ENCODE assay signal across 9 cellular contexts in the genomic region with DNA sequence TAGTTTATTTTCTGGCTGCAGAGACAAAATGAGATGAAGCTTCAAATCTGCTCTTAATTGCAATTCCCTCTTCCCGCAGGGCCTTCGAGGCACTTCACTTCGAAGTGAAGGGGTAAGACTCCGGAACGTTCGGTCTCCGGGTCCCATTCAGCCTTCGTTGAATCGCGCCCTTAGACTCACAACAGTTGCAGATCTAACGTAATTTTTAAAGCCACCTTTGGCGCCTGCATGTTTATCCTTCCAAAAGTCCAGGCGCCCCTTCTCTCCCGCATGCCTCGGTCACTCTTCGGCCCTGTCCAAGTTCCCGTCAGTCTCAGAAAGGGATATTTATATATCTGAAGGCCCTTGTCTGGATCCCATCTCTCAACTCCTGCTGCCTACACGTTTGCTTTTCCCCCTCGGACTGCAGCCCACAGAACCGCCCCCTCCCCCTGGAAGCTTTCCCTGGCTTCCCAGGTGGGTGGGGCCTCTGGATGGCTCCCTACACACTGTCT. TPM values are rescaled to one million over a fixed set of nuclear protein-coding genes. Genes with fewer than 3 reads are reported as not detected.
DNase-seq lines count a peak whose midpoint lies in the region; ATAC-seq, FAIRE-seq and TF ChIP-seq lines count a peak whose summit lies in the region.
"Had no signal": no experiment of that assay in that cellular context is flagged by ENCODE, and none has a peak within 500 bp of the region (broad histone marks: within the 10 kb centered on the region; RNA-seq: fewer than 3 reads in every experiment).

No MANE protein-coding gene starts in this region.

- no peak for TF ChIP-seq RAD21 in SK-N-SH (IDR thresholded peaks at IDR 0.05; ENCODE audit: low read length)

- peak overlapping the region; percentile 36 to 39; a peak in 2 of 4 replicates for H3K27ac ChIP-seq in SK-N-SH (ENCODE audit: low read depth in 2 of 2, low read length in 1 of 2)
- H3K27ac ChIP-seq in brain microvascular endothelial cell, result no peak overlapping the region
- peak overlapping the region; percentile 29 to 71 for H3K27ac ChIP-seq in kidney (ENCODE audit: low read depth in 2 of 2, low read length in 2 of 2)
- H3K27ac ChIP-seq in testis, result peak overlapping the region; percentile 81 to 94
- H3K27ac ChIP-seq in foreskin keratinocyte, result no peak overlapping the region

- intact Hi-C loops in kidney (cut with DNase I), result no loop called here
- intact Hi-C loops in testis (cut with DNase I; ENCODE audit: low total_unique reads), result no loop called here

- H3K9me3 ChIP-seq in SK-N-SH (no peaks in the 10 kb centered on the region), kidney (ENCODE audit: control insufficient read depth in 1 of 2, low read length in 2 of 2) (no peaks in the 10 kb centered on the region), testis (no peaks in the 10 kb centered on the region)

- WGBS in SK-N-SH (ENCODE audit: low lambda C conversion rate), result 56% methylated on average over 20 of the region's 20 CpGs
- 4 to 10% methylated on average over 20 of the region's 20 CpGs for WGBS in testis, 2 donors

- H3K4me3 ChIP-seq in SK-N-SH (ENCODE audit: low read depth in 2 of 2, low read length in 1 of 2) (peak overlapping the region; percentile 67 to 70), brain microvascular endothelial cell (ENCODE audit: low read depth, low read length) (peak overlapping the region; percentile 70), kidney (ENCODE audit: low read length in 2 of 2) (peak overlapping the region; percentile 68), testis (peak overlapping the region; percentile 84 to 87)

- FAIRE-seq in kidney (lab: Jason Lieb, UNC), result no peak

- H2AFZ ChIP-seq in SK-N-SH (ENCODE audit: low read depth), result peak overlapping the region; percentile 75; the same call in 1 of the 2 replicates

- POLR2A ChIA-PET in SK-N-SH (lab: Yijun Ruan, JAX), result no interaction called here

- no peaks in the 10 kb centered on the region for H3K27me3 ChIP-seq in SK-N-SH (ENCODE audit: insufficient read depth)
- no peaks in the 10 kb centered on the region for H3K27me3 ChIP-seq in brain microvascular endothelial cell (replicated peaks)
- H3K27me3 ChIP-seq in testis, result no peaks in the 10 kb centered on the region
- no peaks in the 10 kb centered on the region for H3K27me3 ChIP-seq in foreskin keratinocyte

- H3K4me1 ChIP-seq in SK-N-SH (ENCODE audit: control insufficient read depth in 1 of 2, insufficient read depth in 2 of 2, low read depth in 1 of 2, low read length in 1 of 2) (peaks cover 0 to 13% of the 10 kb centered on the region in 2 experiments; a peak in 2 of 4 replicates), kidney (ENCODE audit: control insufficient read depth in 1 of 2, insufficient read depth in 1 of 2, low read depth in 1 of 2, low read length in 2 of 2) (peaks cover 4 to 6% of the 10 kb centered on the region in 2 donors), testis (peaks cover 7% of the 10 kb centered on the region), foreskin keratinocyte (peaks cover 28% of the 10 kb centered on the region)

- DNase-seq in SK-N-SH (peak; percentile 26), brain microvascular endothelial cell (no peak), kidney (no peak), testis (peak; percentile 50), foreskin keratinocyte (no peak), putamen (ENCODE audit: low spot score) (no peak)
- DNase-seq: NCI-H1105 had no signal

- no peaks in the 10 kb centered on the region for H4K20me1 ChIP-seq in SK-N-SH (ENCODE audit: insufficient read depth)

- CTCF ChIA-PET in SK-N-SH (lab: Yijun Ruan, JAX), result interaction anchor here (0.9 to 7.8 kb wide), 6 partner anchors 11 to 1191 kb away, joined by 3 to 49 read pairs (median 12); no protein-coding TSS in a partner anchor

- peaks cover 6% of the 10 kb centered on the region; the same call in 1 of the 2 replicates for H3K79me2 ChIP-seq in SK-N-SH (ENCODE audit: insufficient read depth)

- peaks cover 5% of the 10 kb centered on the region for H3F3A ChIP-seq in SK-N-SH (replicated peaks; ENCODE audit: insufficient read depth)

- peak overlapping the region; percentile 81 for H3K4me2 ChIP-seq in SK-N-SH

- H3K36me3 ChIP-seq in SK-N-SH (replicated peaks in 1 of 2; ENCODE audit: control insufficient read depth in 1 of 2, insufficient read depth in 2 of 2, low read length in 1 of 2) (no peaks in the 10 kb centered on the region), brain microvascular endothelial cell (replicated peaks) (no peaks in the 10 kb centered on the region), kidney (ENCODE audit: control insufficient read depth in 1 of 2, insufficient read depth in 2 of 2, low read length in 2 of 2) (no peaks in the 10 kb centered on the region), testis (ENCODE audit: low read depth, missing control alignments) (no peaks in the 10 kb centered on the region)

- in situ Hi-C loops in brain microvascular endothelial cell (cut with HindIII; ENCODE audit: low pct_ligation_motif_present, low sequenced_read_pairs), result no loop called here

- no peak for TF ChIP-seq CTCF in SK-N-SH (IDR thresholded peaks at IDR 0.05)
- TF ChIP-seq CTCF in brain microvascular endothelial cell (IDR thresholded peaks at IDR 0.05; ENCODE audit: low read depth, low read length, missing control alignments), result no peak
- TF ChIP-seq CTCF in kidney (IDR thresholded peaks at IDR 0.05; ENCODE audit: borderline replicate concordance, extremely low read depth, insufficient read depth), result no peak
- TF ChIP-seq CTCF in testis (IDR thresholded peaks at IDR 0.05), result no peak
- no peak for TF ChIP-seq CTCF in foreskin keratinocyte (conservative IDR thresholded peaks at IDR 0.05)

- no peaks in the 10 kb centered on the region for H3K9me2 ChIP-seq in SK-N-SH

- TF ChIP-seq POLR2A in testis (IDR thresholded peaks at IDR 0.05), result no peak

- no peak for TF ChIP-seq EP300 in SK-N-SH (IDR thresholded peaks at IDR 0.05; ENCODE audit: borderline replicate concordance in 1 of 2, low read depth in 1 of 2, low read length in 1 of 2)

- ATAC-seq in SK-N-SH treated with all-trans-retinoic acid at 6 μM for 48 hours (no peak), GM21367 (IDR thresholded peaks at IDR 0.05; ENCODE audit: unreplicated experiment) (no peak), foreskin keratinocyte (no peak)

- H3K9ac ChIP-seq in SK-N-SH (peak overlapping the region; percentile 44; the same call in 1 of the 2 replicates), kidney (ENCODE audit: low read length in 2 of 2) (peak overlapping the region; percentile 38 to 49)

TF ChIP-seq in SK-N-SH, 30 proteins besides CTCF, POLR2A, EP300 and RAD21:
- no peak for TF ChIP-seq FOXJ3 (CRISPR knock-in tag; IDR thresholded peaks at IDR 0.05)
- no peak for TF ChIP-seq YY1 (IDR thresholded peaks at IDR 0.05; ENCODE audit: low read depth)
- TF ChIP-seq, protein P1, sequence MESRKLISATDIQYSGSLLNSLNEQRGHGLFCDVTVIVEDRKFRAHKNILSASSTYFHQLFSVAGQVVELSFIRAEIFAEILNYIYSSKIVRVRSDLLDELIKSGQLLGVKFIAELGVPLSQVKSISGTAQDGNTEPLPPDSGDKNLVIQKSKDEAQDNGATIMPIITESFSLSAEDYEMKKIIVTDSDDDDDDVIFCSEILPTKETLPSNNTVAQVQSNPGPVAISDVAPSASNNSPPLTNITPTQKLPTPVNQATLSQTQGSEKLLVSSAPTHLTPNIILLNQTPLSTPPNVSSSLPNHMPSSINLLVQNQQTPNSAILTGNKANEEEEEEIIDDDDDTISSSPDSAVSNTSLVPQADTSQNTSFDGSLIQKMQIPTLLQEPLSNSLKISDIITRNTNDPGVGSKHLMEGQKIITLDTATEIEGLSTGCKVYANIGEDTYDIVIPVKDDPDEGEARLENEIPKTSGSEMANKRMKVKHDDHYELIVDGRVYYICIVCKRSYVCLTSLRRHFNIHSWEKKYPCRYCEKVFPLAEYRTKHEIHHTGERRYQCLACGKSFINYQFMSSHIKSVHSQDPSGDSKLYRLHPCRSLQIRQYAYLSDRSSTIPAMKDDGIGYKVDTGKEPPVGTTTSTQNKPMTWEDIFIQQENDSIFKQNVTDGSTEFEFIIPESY (IDR thresholded peaks at IDR 0.05; ENCODE audit: borderline replicate concordance, low read depth), result no peak
- TF ChIP-seq GABPA (IDR thresholded peaks at IDR 0.05; ENCODE audit: low read depth), result no peak

TF ChIP-seq in SK-N-SH treated with all-trans-retinoic acid at 6 μM for 48 hours, 23 proteins besides CTCF, POLR2A, EP300 and RAD21 (continues in another document):
- no peak for TF ChIP-seq PATZ1 (CRISPR knock-in tag; IDR thresholded peaks at IDR 0.05; ENCODE audit: borderline replicate concordance)
- TF ChIP-seq RARB (CRISPR knock-in tag; IDR thresholded peaks at IDR 0.05), result no peak
- TF ChIP-seq BACH2 (CRISPR knock-in tag; IDR thresholded peaks at IDR 0.05; ENCODE audit: borderline replicate concordance), result no peak
- TF ChIP-seq ZNF565 (CRISPR knock-in tag; conservative IDR thresholded peaks at IDR 0.05; ENCODE audit: low read depth), result no peak

RNA-seq across cellular contexts. Expression of gene KCTD12, which starts 0.9 kb away (rescaled TPM):
- polyA plus RNA-seq in SK-N-SH (2012; rRNA removed) (0.93 and 1.0 TPM in 2 replicates), kidney (ENCODE audit: insufficient read depth, low read depth, low replicate concordance) (18.0 TPM), testis (ENCODE audit: insufficient read depth, low read depth, low replicate concordance) (63.9 TPM), foreskin keratinocyte (6.5 and 14.2 TPM in 2 replicates)
- polyA plus RNA-seq in SK-N-SH (2012; cell fraction: cytosol; rRNA removed), result 1.7 TPM in 2 replicates
- 0.40 and 0.61 TPM in 2 replicates for polyA plus RNA-seq in SK-N-SH (2012; cell fraction: nucleus; rRNA removed)
- total RNA-seq in kidney (132 TPM), testis (100 to 1,000 TPM in 1 of 2 donors, 10 to 100 TPM in 1; 86.8 to 127 TPM), foreskin keratinocyte (24.4 and 45.8 TPM in 2 replicates)

Comparison
In these comparisons a context has a peak if more than half of its experiments do, and no peak if none do; other contexts are left out.
1. DNase-seq: peak in SK-N-SH (single experiment) and testis (single experiment); none in brain microvascular endothelial cell (single experiment), kidney (single experiment), foreskin keratinocyte (0 of 2) and putamen (single experiment).
2. H3K27ac ChIP-seq: peak in SK-N-SH (2 of 2), kidney (2 of 2) and testis (2 of 2); none in brain microvascular endothelial cell (single experiment) and foreskin keratinocyte (single experiment).
3. Peak in every context shown above with its lines, with median percentiles within 50 percentile points of each other: H3K4me3 ChIP-seq.